Comparison of ENCODE assay signal across 15 cellular contexts in the genomic region with DNA sequence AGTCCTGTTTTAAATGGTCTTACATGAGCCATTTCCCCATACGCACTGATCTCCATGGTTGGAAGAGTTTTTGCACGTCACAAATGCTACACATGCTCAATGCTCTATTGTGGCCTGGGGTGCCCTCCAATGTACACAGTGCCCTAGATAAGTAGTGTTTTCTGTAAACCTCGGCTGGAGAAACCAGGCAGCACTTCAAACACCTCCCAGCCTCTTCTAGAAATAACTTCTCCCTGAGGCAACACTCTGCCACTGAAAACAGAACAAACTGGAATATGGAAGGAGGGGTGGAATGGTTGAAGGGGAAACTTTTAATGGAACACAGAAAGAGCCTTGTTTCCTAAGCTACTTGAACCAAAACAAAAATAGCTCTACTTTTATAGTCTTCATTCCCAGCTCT.
DNase-seq lines count a peak whose midpoint lies in the region; ATAC-seq and TF ChIP-seq lines count a peak whose summit lies in the region.
"Had no signal": no experiment of that assay in that cellular context is flagged by ENCODE, and none has a peak within 500 bp of the region (broad histone marks: within the 10 kb centered on the region; RNA-seq: fewer than 3 reads in every experiment).

No MANE protein-coding gene starts in this region.

- TF ChIP-seq CTCF in VCaP (conservative IDR thresholded peaks at IDR 0.05): no peak
- TF ChIP-seq CTCF in cardiac muscle cell (IDR thresholded peaks at IDR 0.05; ENCODE audit: low read depth, low read length): no peak
- no peak for TF ChIP-seq CTCF in lung (IDR thresholded peaks at IDR 0.05; ENCODE audit: control extremely low read depth, extremely low read depth)
- TF ChIP-seq CTCF in thyroid gland (IDR thresholded peaks at IDR 0.05): no peak

- 64 to 71% methylated on average over 3 of the region's 3 CpGs for WGBS in lung, 2 donors
- WGBS in thyroid gland, 2 donors: 27 to 42% methylated on average over 3 of the region's 3 CpGs

- H3K36me3 ChIP-seq in cardiac muscle cell (no peaks in the 10 kb centered on the region), lung (ENCODE audit: control insufficient read depth in 2 of 2, insufficient read depth in 2 of 2, low read length in 2 of 2) (peaks cover 2 to 11% of the 10 kb centered on the region in 2 donors), thyroid gland (peaks cover 3 to 5% of the 10 kb centered on the region in 2 donors)

- peak; percentile 87 for ATAC-seq in lung (ENCODE audit: insufficient read depth, low FRiP score)
- ATAC-seq: activated T-cell treated with anti-CD3 and anti-CD28 coated beads, Interleukin-2, amount 50 U/mL, for 4 hours; stimulated activated naive CD8-positive, alpha-beta T cell treated with anti-CD3 and anti-CD28 coated beads, Interleukin-15, Interleukin-2, amounts not matched to agents 100 U/mL and 50 U/mL, for 24 hours had no signal

- H3K27ac ChIP-seq in VCaP (peak overlapping the region; percentile 96), cardiac muscle cell (peak overlapping the region; percentile 57), lung (ENCODE audit: low read depth in 1 of 2, low read length in 1 of 2) (peak overlapping the region in 1 of 2 donors; percentile 8), thyroid gland (peak overlapping the region; percentile 86 to 98 (median 96))

- H3K4me1 ChIP-seq in cardiac muscle cell (ENCODE audit: low read depth): peaks cover 34% of the 10 kb centered on the region
- peaks cover 1 to 20% of the 10 kb centered on the region in 2 donors for H3K4me1 ChIP-seq in lung (ENCODE audit: control insufficient read depth in 2 of 2, insufficient read depth in 2 of 2, low read length in 2 of 2)
- peaks cover 54 to 71% of the 10 kb centered on the region in 2 donors for H3K4me1 ChIP-seq in thyroid gland

- H3K9me3 ChIP-seq in cardiac muscle cell (ENCODE audit: low read depth): no peaks in the 10 kb centered on the region
- H3K9me3 ChIP-seq in lung (ENCODE audit: control insufficient read depth in 2 of 2, insufficient read depth in 1 of 2, low read length in 1 of 2): no peaks in the 10 kb centered on the region
- H3K9me3 ChIP-seq in thyroid gland: no peaks in the 10 kb centered on the region
- H3K9me3 ChIP-seq: BE2C had no signal

- no peak overlapping the region for H3K4me3 ChIP-seq in cardiac muscle cell
- H3K4me3 ChIP-seq in lung: no peak overlapping the region
- no peak overlapping the region for H3K4me3 ChIP-seq in thyroid gland (replicated peaks in 1 of 3)

- DNase-seq in cardiac muscle cell (ENCODE audit: low read depth in 1 of 2, low spot score in 1 of 2) (peak in 1 of 2 donors; percentile 47), lung (ENCODE audit: low spot score) (peak; percentile 68), thyroid gland (peak; percentile 74 to 80), Kasumi-1 (lab: John Stamatoyannopoulos, UW) (no peak), T1000 (lab: John Stamatoyannopoulos, UW) (no peak), HT-29 (ENCODE audit: low spot score) (no peak)
- DNase-seq: activated CD4-positive, alpha-beta T cell treated with anti-CD3 and anti-CD28 coated beads, Interleukin-2, amount 50 U/mL, for 4 hours; activated naive CD8-positive, alpha-beta T cell treated with anti-CD3 and anti-CD28 coated beads for 36 hours; activated T-cell treated with anti-CD3 and anti-CD28 coated beads, Interleukin-2, amount 50 U/mL, for 4 hours; BE2C; DMS153; NCI-H1105 treated with DMSO at 0.1 percent for 48 hours; NCI-H526; stimulated activated naive CD8-positive, alpha-beta T cell treated with anti-CD3 and anti-CD28 coated beads, Interleukin-15, Interleukin-2, amounts not matched to agents 100 U/mL and 50 U/mL, for 24 hours had no signal

- no peak for TF ChIP-seq POLR2A in thyroid gland (IDR thresholded peaks at IDR 0.05)

- no peaks in the 10 kb centered on the region for H3K27me3 ChIP-seq in cardiac muscle cell
- H3K27me3 ChIP-seq in lung (ENCODE audit: control insufficient read depth, insufficient read depth): no peaks in the 10 kb centered on the region
- no peaks in the 10 kb centered on the region for H3K27me3 ChIP-seq in thyroid gland
- H3K27me3 ChIP-seq: BE2C had no signal

- intact Hi-C loops in thyroid gland (cut with DNase I): loop anchor here (10.0 kb wide), 1 partner anchor 131 kb away; no protein-coding TSS in a partner anchor

Comparison
In these comparisons a context has a peak if more than half of its experiments do, and no peak if none do; other contexts are left out.
1. DNase-seq: peak in lung (single experiment) and thyroid gland (2 of 2); none in Kasumi-1 (0 of 2), T1000 (single experiment) and HT-29 (single experiment).